In genomic region chr1:26991310-26992116, GRCh38 we compare ENCODE assay signal across 1 cellular context.
TF ChIP-seq lines count a peak whose summit lies in the region.

No MANE protein-coding gene starts in this region.

TF ChIP-seq in H1, 55 proteins besides CTCF, POLR2A, EP300 and RAD21:
- TF ChIP-seq SIX5 (IDR thresholded peaks at IDR 0.05; ENCODE audit: low read depth, low read length): no peak
- no peak for TF ChIP-seq BACH1 (IDR thresholded peaks at IDR 0.05; ENCODE audit: low read length)
- no peak for TF ChIP-seq JUND (IDR thresholded peaks at IDR 0.05; ENCODE audit: low read length)
- TF ChIP-seq MAX (IDR thresholded peaks at IDR 0.05): no peak
- no peak for TF ChIP-seq CHD7 (IDR thresholded peaks at IDR 0.05; ENCODE audit: insufficient replicate concordance, low read length)
- TF ChIP-seq HDAC2 (IDR thresholded peaks at IDR 0.05; ENCODE audit: borderline replicate concordance in 1 of 2, low read depth in 2 of 2, low read length in 2 of 2): no peak
- TF ChIP-seq NANOG (IDR thresholded peaks at IDR 0.05; ENCODE audit: insufficient read depth, low read depth, low read length, poor library complexity, severe bottlenecking): no peak
- no peak for TF ChIP-seq EZH2 (IDR thresholded peaks at IDR 0.05; ENCODE audit: low read depth, low read length, severe bottlenecking)
- TF ChIP-seq RFX5 (IDR thresholded peaks at IDR 0.05; ENCODE audit: borderline replicate concordance, low read depth, low read length): no peak
- TF ChIP-seq NRF1 (IDR thresholded peaks at IDR 0.05; ENCODE audit: low read depth, low read length): no peak
- TF ChIP-seq E2F6 (IDR thresholded peaks at IDR 0.05): no peak
- TF ChIP-seq SUZ12 (IDR thresholded peaks at IDR 0.05; ENCODE audit: low read length): no peak
- no peak for TF ChIP-seq FOSL1 (IDR thresholded peaks at IDR 0.05; ENCODE audit: insufficient read depth, low read depth, low read length)
- TF ChIP-seq TAF7 (optimal IDR thresholded peaks at IDR 0.05; ENCODE audit: borderline replicate concordance, low read depth, low read length): no peak
- no peak for TF ChIP-seq RXRA (IDR thresholded peaks at IDR 0.05; ENCODE audit: insufficient read depth, low read depth, low read length)
- no peak for TF ChIP-seq TEAD4 (IDR thresholded peaks at IDR 0.05; ENCODE audit: low read depth, low read length)
- TF ChIP-seq SRF (IDR thresholded peaks at IDR 0.05; ENCODE audit: low read depth, low read length): no peak
- TF ChIP-seq RNF2 (IDR thresholded peaks at IDR 0.05; ENCODE audit: borderline replicate concordance, low read depth, low read length, missing control alignments, poor library complexity, severe bottlenecking): no peak
TF ChIP-seq in H1: peak in this region for 0.
